1 cellular context compared by ENCODE assay signal in the genomic region with DNA sequence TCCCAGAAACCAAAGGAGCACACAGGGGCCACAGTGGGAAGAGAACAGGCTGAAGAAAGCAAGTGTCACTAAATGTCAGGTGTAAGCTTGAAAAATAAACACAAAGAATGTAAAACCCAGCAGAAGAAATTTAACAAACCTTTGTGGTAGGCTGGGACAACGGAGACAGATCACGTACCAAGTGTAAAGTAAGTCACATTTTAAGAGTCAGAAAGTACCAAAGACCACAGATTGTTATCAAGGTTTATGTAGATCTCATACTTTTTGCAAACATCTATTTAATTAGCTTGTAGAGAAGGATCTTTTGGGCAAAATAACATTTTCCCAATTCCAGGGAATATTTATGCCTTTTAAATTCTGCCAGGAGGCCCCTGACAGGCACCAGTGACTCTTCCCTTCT.
TF ChIP-seq lines count a peak whose summit lies in the region.

No MANE protein-coding gene starts in this region.

TF ChIP-seq in GM23338, 12 proteins besides CTCF, POLR2A, EP300 and RAD21 (continued from another document):
- TF ChIP-seq ZNF462 (CRISPR knock-in tag; IDR thresholded peaks at IDR 0.05) = no peak
- no peak for TF ChIP-seq NANOG (IDR thresholded peaks at IDR 0.05; ENCODE audit: borderline replicate concordance)
- TF ChIP-seq CREB1 (CRISPR knock-in tag; IDR thresholded peaks at IDR 0.05; ENCODE audit: low read depth) = no peak
- no peak for TF ChIP-seq EZH2 (IDR thresholded peaks at IDR 0.05; ENCODE audit: low read depth, unreplicated experiment)
- TF ChIP-seq EZH2phosphoT487 (IDR thresholded peaks at IDR 0.05; ENCODE audit: unreplicated experiment) = no peak
- TF ChIP-seq POLR2AphosphoS5 (IDR thresholded peaks at IDR 0.05; ENCODE audit: low read depth) = no peak
- TF ChIP-seq, protein P1, sequence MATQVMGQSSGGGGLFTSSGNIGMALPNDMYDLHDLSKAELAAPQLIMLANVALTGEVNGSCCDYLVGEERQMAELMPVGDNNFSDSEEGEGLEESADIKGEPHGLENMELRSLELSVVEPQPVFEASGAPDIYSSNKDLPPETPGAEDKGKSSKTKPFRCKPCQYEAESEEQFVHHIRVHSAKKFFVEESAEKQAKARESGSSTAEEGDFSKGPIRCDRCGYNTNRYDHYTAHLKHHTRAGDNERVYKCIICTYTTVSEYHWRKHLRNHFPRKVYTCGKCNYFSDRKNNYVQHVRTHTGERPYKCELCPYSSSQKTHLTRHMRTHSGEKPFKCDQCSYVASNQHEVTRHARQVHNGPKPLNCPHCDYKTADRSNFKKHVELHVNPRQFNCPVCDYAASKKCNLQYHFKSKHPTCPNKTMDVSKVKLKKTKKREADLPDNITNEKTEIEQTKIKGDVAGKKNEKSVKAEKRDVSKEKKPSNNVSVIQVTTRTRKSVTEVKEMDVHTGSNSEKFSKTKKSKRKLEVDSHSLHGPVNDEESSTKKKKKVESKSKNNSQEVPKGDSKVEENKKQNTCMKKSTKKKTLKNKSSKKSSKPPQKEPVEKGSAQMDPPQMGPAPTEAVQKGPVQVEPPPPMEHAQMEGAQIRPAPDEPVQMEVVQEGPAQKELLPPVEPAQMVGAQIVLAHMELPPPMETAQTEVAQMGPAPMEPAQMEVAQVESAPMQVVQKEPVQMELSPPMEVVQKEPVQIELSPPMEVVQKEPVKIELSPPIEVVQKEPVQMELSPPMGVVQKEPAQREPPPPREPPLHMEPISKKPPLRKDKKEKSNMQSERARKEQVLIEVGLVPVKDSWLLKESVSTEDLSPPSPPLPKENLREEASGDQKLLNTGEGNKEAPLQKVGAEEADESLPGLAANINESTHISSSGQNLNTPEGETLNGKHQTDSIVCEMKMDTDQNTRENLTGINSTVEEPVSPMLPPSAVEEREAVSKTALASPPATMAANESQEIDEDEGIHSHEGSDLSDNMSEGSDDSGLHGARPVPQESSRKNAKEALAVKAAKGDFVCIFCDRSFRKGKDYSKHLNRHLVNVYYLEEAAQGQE (IDR thresholded peaks at IDR 0.05; ENCODE audit: unreplicated experiment) = no peak
- TF ChIP-seq ZNF114 (CRISPR knock-in tag; IDR thresholded peaks at IDR 0.05) = no peak
- TF ChIP-seq, protein P2, sequence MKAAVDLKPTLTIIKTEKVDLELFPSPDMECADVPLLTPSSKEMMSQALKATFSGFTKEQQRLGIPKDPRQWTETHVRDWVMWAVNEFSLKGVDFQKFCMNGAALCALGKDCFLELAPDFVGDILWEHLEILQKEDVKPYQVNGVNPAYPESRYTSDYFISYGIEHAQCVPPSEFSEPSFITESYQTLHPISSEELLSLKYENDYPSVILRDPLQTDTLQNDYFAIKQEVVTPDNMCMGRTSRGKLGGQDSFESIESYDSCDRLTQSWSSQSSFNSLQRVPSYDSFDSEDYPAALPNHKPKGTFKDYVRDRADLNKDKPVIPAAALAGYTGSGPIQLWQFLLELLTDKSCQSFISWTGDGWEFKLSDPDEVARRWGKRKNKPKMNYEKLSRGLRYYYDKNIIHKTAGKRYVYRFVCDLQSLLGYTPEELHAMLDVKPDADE (IDR thresholded peaks at IDR 0.05) = no peak
- TF ChIP-seq ZNF331 (CRISPR knock-in tag; IDR thresholded peaks at IDR 0.05; ENCODE audit: low read depth) = no peak
